9 cellular contexts compared by ENCODE assay signal in genomic region chr16:16007743-16008111, GRCh38. TPM values are rescaled to one million over a fixed set of nuclear protein-coding genes. Genes with fewer than 3 reads are reported as not detected.
DNase-seq lines count a peak whose midpoint lies in the region; ATAC-seq and TF ChIP-seq lines count a peak whose summit lies in the region.
"Had no signal": no experiment of that assay in that cellular context is flagged by ENCODE, and none has a peak within 500 bp of the region (broad histone marks: within the 10 kb centered on the region; RNA-seq: fewer than 3 reads in every experiment).

No MANE protein-coding gene starts in this region.

- no peaks in the 10 kb centered on the region for H3K27me3 Mint-ChIP-seq in activated naive CD4-positive, alpha-beta T cell treated with anti-CD3 and anti-CD28 coated beads, Interleukin-2, amount 50 U/mL, for 24 hours
- no peaks in the 10 kb centered on the region for H3K27me3 Mint-ChIP-seq in activated CD8-positive, alpha-beta T cell treated with anti-CD3 and anti-CD28 coated beads, Interleukin-2, amount 10 ng/mL, durations not matched to agents 7 days and 5 days (ENCODE audit: low read depth)

- H3K9me3 Mint-ChIP-seq in activated naive CD4-positive, alpha-beta T cell treated with anti-CD3 and anti-CD28 coated beads, Interleukin-2, amount 50 U/mL, for 24 hours, result no peaks in the 10 kb centered on the region
- peaks cover 13% of the 10 kb centered on the region for H3K9me3 Mint-ChIP-seq in activated CD8-positive, alpha-beta T cell treated with anti-CD3 and anti-CD28 coated beads, Interleukin-2, amount 10 ng/mL, durations not matched to agents 7 days and 5 days (ENCODE audit: insufficient read depth)

- no peaks in the 10 kb centered on the region for H3K27me3 ChIP-seq in right atrium auricular region

- H3K4me1 Mint-ChIP-seq in activated naive CD4-positive, alpha-beta T cell treated with anti-CD3 and anti-CD28 coated beads, Interleukin-2, amount 50 U/mL, for 24 hours, result peaks cover 25% of the 10 kb centered on the region
- H3K4me1 Mint-ChIP-seq in activated CD8-positive, alpha-beta T cell treated with anti-CD3 and anti-CD28 coated beads, Interleukin-2, amount 10 ng/mL, durations not matched to agents 7 days and 5 days (ENCODE audit: low read depth), result peaks cover 24% of the 10 kb centered on the region

- CTCF ChIA-PET in activated CD8-positive, alpha-beta T cell treated with anti-CD3 and anti-CD28 coated beads, Interleukin-2, amount 10 ng/mL, durations not matched to agents 7 days and 5 days (lab: Charles Lee), result no interaction called here

- H3K9me3 ChIP-seq in right atrium auricular region, result no peaks in the 10 kb centered on the region

- H3K4me1 ChIP-seq in right atrium auricular region, result no peaks in the 10 kb centered on the region

- peaks cover 19% of the 10 kb centered on the region for H3K36me3 Mint-ChIP-seq in activated naive CD4-positive, alpha-beta T cell treated with anti-CD3 and anti-CD28 coated beads, Interleukin-2, amount 50 U/mL, for 24 hours
- H3K36me3 Mint-ChIP-seq in activated CD8-positive, alpha-beta T cell treated with anti-CD3 and anti-CD28 coated beads, Interleukin-2, amount 10 ng/mL, durations not matched to agents 7 days and 5 days (ENCODE audit: low read depth), result peaks cover 41% of the 10 kb centered on the region

- TF ChIP-seq CTCF in right atrium auricular region (IDR thresholded peaks at IDR 0.05), result no peak

- ATAC-seq in HG02981 (IDR thresholded peaks at IDR 0.05; ENCODE audit: unreplicated experiment) (peak; percentile 72), sciatic nerve (no peak)
- ATAC-seq in activated CD8-positive, alpha-beta T cell treated with anti-CD3 and anti-CD28 coated beads, Interleukin-2, amount 10 ng/mL, durations not matched to agents 7 days and 5 days, result no peak

- POLR2A ChIA-PET in activated CD8-positive, alpha-beta T cell treated with anti-CD3 and anti-CD28 coated beads, Interleukin-2, amount 10 ng/mL, durations not matched to agents 7 days and 5 days (lab: Charles Lee), result interaction anchor here (0.7 kb wide), 1 partner anchor 164 kb away, joined by 3 read pairs; no protein-coding TSS in a partner anchor

- DNase-seq in activated naive CD4-positive, alpha-beta T cell (lab: John Stamatoyannopoulos, UW), result no peak
- DNase-seq in activated CD8-positive, alpha-beta T cell treated with anti-CD3 and anti-CD28 coated beads, Interleukin-2, amount 10 ng/mL, durations not matched to agents 7 days and 5 days, result no peak
- DNase-seq in right atrium auricular region (ENCODE audit: low spot score), result no peak
- no peak for DNase-seq in anterior cingulate cortex (lab: John Stamatoyannopoulos, UW)
- DNase-seq in sciatic nerve (ENCODE audit: low spot score), result no peak
- DNase-seq in NCI-H187 treated with DMSO at 0.1 percent for 48 hours (lab: John Stamatoyannopoulos, UW), result no peak
- DNase-seq: NCI-H1105 had no signal

- H3K4me3 Mint-ChIP-seq in activated naive CD4-positive, alpha-beta T cell treated with anti-CD3 and anti-CD28 coated beads, Interleukin-2, amount 50 U/mL, for 24 hours, result no peak overlapping the region
- no peak overlapping the region for H3K4me3 Mint-ChIP-seq in activated CD8-positive, alpha-beta T cell treated with anti-CD3 and anti-CD28 coated beads, Interleukin-2, amount 10 ng/mL, durations not matched to agents 7 days and 5 days

- H3K36me3 ChIP-seq in right atrium auricular region, result no peaks in the 10 kb centered on the region

- intact Hi-C loops in sciatic nerve (cut with DNase I), result no loop called here

- peak overlapping the region; percentile 38 for H3K27ac Mint-ChIP-seq in activated naive CD4-positive, alpha-beta T cell treated with anti-CD3 and anti-CD28 coated beads, Interleukin-2, amount 50 U/mL, for 24 hours
- peak overlapping the region; percentile 74 for H3K27ac Mint-ChIP-seq in activated CD8-positive, alpha-beta T cell treated with anti-CD3 and anti-CD28 coated beads, Interleukin-2, amount 10 ng/mL, durations not matched to agents 7 days and 5 days

- H3K27ac ChIP-seq in right atrium auricular region, result no peak overlapping the region

- H3K4me3 ChIP-seq in right atrium auricular region, result no peak overlapping the region

RNA-seq across cellular contexts. Expression of gene ABCC1, which starts 58.3 kb away (rescaled TPM):
- 10 to 100 TPM; 46.0 to 46.9 TPM for total RNA-seq in activated CD8-positive, alpha-beta T cell treated with anti-CD3 and anti-CD28 coated beads, Interleukin-2, amount 10 ng/mL, durations not matched to agents 7 days and 5 days
- total RNA-seq in right atrium auricular region (10 to 100 TPM; 15.2 to 27.5 TPM), sciatic nerve (34.2 TPM)
